ENCODE assay signal across 16 cellular contexts in the genomic region with DNA sequence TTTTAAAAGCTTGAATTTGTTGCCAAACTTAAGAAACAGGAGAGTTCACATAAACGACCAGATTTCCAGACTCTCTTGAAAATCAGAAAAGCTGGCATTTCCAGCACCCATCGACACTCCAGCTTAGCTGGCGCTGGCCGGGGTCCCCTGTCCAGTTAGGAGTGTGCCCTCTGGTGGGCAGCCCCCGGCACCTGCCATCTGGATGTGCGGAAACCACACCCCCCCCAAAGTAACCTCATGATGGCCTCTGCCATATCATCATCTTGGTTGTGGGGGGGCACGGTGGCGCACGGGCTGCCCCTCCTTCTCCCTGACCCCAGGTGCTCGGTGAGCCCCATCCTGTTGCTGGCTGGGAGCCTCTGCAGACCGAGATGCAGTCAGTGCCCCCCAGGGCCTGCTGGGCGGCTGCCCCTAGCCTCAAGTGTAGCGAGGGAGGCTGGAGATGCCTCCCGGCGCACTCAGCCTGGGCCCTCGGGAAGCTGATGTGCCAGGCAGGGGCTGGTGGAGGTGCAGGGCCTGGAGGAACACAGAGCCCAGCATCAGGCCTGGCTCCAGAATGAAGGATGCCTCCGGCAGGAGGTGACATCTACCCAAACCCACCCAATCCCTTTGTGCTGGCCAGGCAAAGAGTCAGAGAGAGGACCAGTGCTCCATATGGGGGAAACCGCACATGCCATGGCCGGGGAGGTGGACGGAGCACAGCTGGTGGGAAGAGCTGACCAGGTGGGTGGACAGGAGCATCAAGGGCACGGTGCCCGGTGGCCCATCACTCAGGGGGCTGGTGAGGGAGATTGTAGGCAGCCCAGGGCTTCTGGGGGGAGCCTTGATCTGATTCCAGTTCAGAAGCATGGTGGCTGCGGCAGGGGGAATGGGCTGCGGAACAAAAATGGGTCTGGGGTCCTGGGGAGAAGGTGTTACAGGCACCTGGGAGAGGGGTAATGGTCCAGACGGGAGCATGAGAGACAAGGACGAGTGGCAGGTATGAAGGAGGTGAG.
A peak's percentile ranks its signal among the peaks of the same experiment; 100 is the strongest.
DNase-seq lines count a peak whose midpoint lies in the region; ATAC-seq and TF ChIP-seq lines count a peak whose summit lies in the region.
"Had no signal": no experiment of that assay in that cellular context is flagged by ENCODE, and none has a peak within 500 bp of the region (broad histone marks: within the 10 kb centered on the region; RNA-seq: fewer than 3 reads in every experiment).

No MANE protein-coding gene starts in this region.

- no peak for ATAC-seq in GM21515 (IDR thresholded peaks at IDR 0.05; ENCODE audit: unreplicated experiment)
- ATAC-seq: activated CD4-positive, alpha-beta T cell treated with anti-CD3 and anti-CD28 coated beads for 36 hours; activated T-helper 17 cell treated with anti-CD3 and anti-CD28 coated beads, Interleukin-2, amount 50 U/mL, for 72 hours; left colon had no signal

- H3K36me3 ChIP-seq in esophagus muscularis mucosa (no peaks in the 10 kb centered on the region), mucosa of stomach (ENCODE audit: control insufficient read depth, insufficient read depth, low read length) (no peaks in the 10 kb centered on the region), transverse colon (no peaks in the 10 kb centered on the region)

- H3K27ac ChIP-seq in esophagus muscularis mucosa (replicated peaks in 1 of 4) (peak overlapping the region; percentile 71 to 81 (median 74)), transverse colon (peak overlapping the region; percentile 70 to 79 (median 74))

- WGBS in esophagus muscularis mucosa = 83% methylated on average over 21 of the region's 26 CpGs
- 85 to 94% methylated on average over 5 to 26 of the region's 26 CpGs for WGBS in transverse colon (ENCODE audit: low coverage in 1 of 2), 2 donors

- H3K4me3 ChIP-seq in NB4 (ENCODE audit: low read depth, low read length) = no peak overlapping the region
- no peak overlapping the region for H3K4me3 ChIP-seq in esophagus muscularis mucosa
- no peak overlapping the region for H3K4me3 ChIP-seq in mucosa of stomach (ENCODE audit: low read length)
- no peak overlapping the region for H3K4me3 ChIP-seq in transverse colon

- TF ChIP-seq CTCF in NB4 (IDR thresholded peaks at IDR 0.05; ENCODE audit: low read depth, low read length) (peak; percentile 5), esophagus muscularis mucosa (IDR thresholded peaks at IDR 0.05) (peak in 1 of 3 experiments; percentile 4), transverse colon (IDR thresholded peaks at IDR 0.05) (no peak)

- in situ Hi-C loops in transverse colon (cut with MboI; ENCODE audit: low pct_ligation_motif_present in 1 of 4, low pct_unique_long_range_greater_than_20kb in 1 of 4, low sequenced_read_pairs in 3 of 4) = no loop called here

- peak overlapping the region; percentile 5 for H3K9ac ChIP-seq in mucosa of stomach (ENCODE audit: low read length)

- H3K27me3 ChIP-seq in esophagus muscularis mucosa (no peaks in the 10 kb centered on the region), mucosa of stomach (ENCODE audit: control insufficient read depth, insufficient read depth, low read length) (no peaks in the 10 kb centered on the region), transverse colon (no peaks in the 10 kb centered on the region)

- H3K4me1 ChIP-seq in esophagus muscularis mucosa = peaks cover 16 to 71% (median 67%) of the 10 kb centered on the region in 4 donors
- H3K4me1 ChIP-seq in mucosa of stomach (ENCODE audit: control insufficient read depth, insufficient read depth, low read length) = peaks cover 4% of the 10 kb centered on the region
- H3K4me1 ChIP-seq in transverse colon = peaks cover 0 to 16% (median 4%) of the 10 kb centered on the region in 4 donors

- H3K9me3 ChIP-seq in esophagus muscularis mucosa (no peaks in the 10 kb centered on the region), mucosa of stomach (ENCODE audit: control insufficient read depth, low read length) (no peaks in the 10 kb centered on the region), transverse colon (no peaks in the 10 kb centered on the region)

- intact Hi-C loops in esophagus muscularis mucosa (cut with DNase I) = no loop called here
- intact Hi-C loops in transverse colon (cut with DNase I; ENCODE audit: low total_unique reads) = no loop called here

- no peak for TF ChIP-seq POLR2A in NB4 (IDR thresholded peaks at IDR 0.05; ENCODE audit: extremely low read depth, insufficient read length)
- no peak for TF ChIP-seq POLR2A in esophagus muscularis mucosa (IDR thresholded peaks at IDR 0.05; ENCODE audit: low read depth)
- TF ChIP-seq POLR2A in transverse colon (IDR thresholded peaks at IDR 0.05) = no peak

- TF ChIP-seq EP300 in esophagus muscularis mucosa (IDR thresholded peaks at IDR 0.05) (no peak), transverse colon (IDR thresholded peaks at IDR 0.05; ENCODE audit: low read depth) (no peak)

- DNase-seq in NB4 (ENCODE audit: low read depth) (no peak), esophagus muscularis mucosa (ENCODE audit: extremely low spot score) (no peak), transverse colon (no peak), NCI-H2171 (lab: John Stamatoyannopoulos, UW) (no peak), occipital lobe (lab: John Stamatoyannopoulos, UW) (no peak), kidney glomerular epithelial cell (lab: John Stamatoyannopoulos, UW) (no peak)
- DNase-seq: activated CD4-positive, alpha-beta T cell treated with anti-CD3 and anti-CD28 coated beads for 36 hours; cerebellar nuclear complex; DMS53; foreskin melanocyte; left colon; NCI-H774; SW 1271 had no signal
